Comparison of ENCODE assay signal across 13 cellular contexts in the genomic region with DNA sequence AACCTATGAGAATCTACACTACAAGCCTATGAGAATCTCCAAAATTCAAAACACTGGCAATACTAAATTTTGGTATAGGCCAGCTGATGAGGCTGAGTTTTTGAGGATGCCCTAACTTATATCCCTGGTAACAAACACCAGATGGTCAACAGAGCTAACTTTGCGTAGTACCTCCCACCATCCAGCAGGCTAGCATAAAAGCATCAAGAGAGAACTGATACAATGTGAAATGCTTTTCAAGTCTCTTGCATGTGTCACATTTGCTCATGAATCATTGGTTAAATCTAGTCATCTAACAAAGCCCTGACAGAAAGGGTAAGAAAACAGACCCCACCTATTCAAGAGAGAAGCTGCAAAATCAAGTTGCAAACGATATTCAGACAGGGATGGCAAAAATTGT.
DNase-seq lines count a peak whose midpoint lies in the region; ATAC-seq and TF ChIP-seq lines count a peak whose summit lies in the region.
"Had no signal": no experiment of that assay in that cellular context is flagged by ENCODE, and none has a peak within 500 bp of the region (broad histone marks: within the 10 kb centered on the region; RNA-seq: fewer than 3 reads in every experiment).

No MANE protein-coding gene starts in this region.

- H3K4me3 ChIP-seq in fibroblast of pulmonary artery (replicated peaks; ENCODE audit: low read depth, low read length) (no peak overlapping the region), right cardiac atrium (ENCODE audit: low read length) (no peak overlapping the region)
- H3K4me3 ChIP-seq: left ventricle myocardium inferior had no signal

- CTCF ChIA-PET in RWPE1 (lab: Yijun Ruan, JAX), result no interaction called here

- no peaks in the 10 kb centered on the region for H3K9me3 ChIP-seq in right cardiac atrium (ENCODE audit: control insufficient read depth, low read length)

- POLR2A ChIA-PET in RWPE1 (lab: Yijun Ruan, JAX; ENCODE audit: low non-redundant PET), result no interaction called here

- ATAC-seq in HG03520 (IDR thresholded peaks at IDR 0.05; ENCODE audit: unreplicated experiment) (no peak), HG03045 (IDR thresholded peaks at IDR 0.05; ENCODE audit: unreplicated experiment) (no peak), right cardiac atrium (no peak), HG03469 (IDR thresholded peaks at IDR 0.05; ENCODE audit: unreplicated experiment) (no peak)

- H3K4me1 ChIP-seq in right cardiac atrium (ENCODE audit: control insufficient read depth, insufficient read depth, low read length), result no peaks in the 10 kb centered on the region
- H3K4me1 ChIP-seq: left ventricle myocardium inferior had no signal

- H3K27me3 ChIP-seq in right cardiac atrium (ENCODE audit: control insufficient read depth, insufficient read depth), result no peaks in the 10 kb centered on the region

- DNase-seq in A172 (ENCODE audit: low spot score) (peak; percentile 34), HPDE6-E6E7 (ENCODE audit: extremely low spot score) (peak; percentile 4), RWPE1 (ENCODE audit: low spot score) (peak; percentile 15), fibroblast of pulmonary artery (ENCODE audit: low read depth) (peak; percentile 1), right cardiac atrium (no peak)
- DNase-seq: activated CD8-positive, alpha-beta memory T cell treated with anti-CD3 and anti-CD28 coated beads for 24 hours; cortex of kidney; left ventricle myocardium inferior; NCI-H1105 treated with DMSO at 0.1 percent for 48 hours; T1000 had no signal

- no peak for TF ChIP-seq CTCF in RWPE1 (conservative IDR thresholded peaks at IDR 0.05; ENCODE audit: low read depth)
- TF ChIP-seq CTCF in fibroblast of pulmonary artery (IDR thresholded peaks at IDR 0.05; ENCODE audit: low read length, missing control alignments), result no peak

- no peak overlapping the region for H3K27ac ChIP-seq in RWPE1
- H3K27ac ChIP-seq in right cardiac atrium (ENCODE audit: low read length), result no peak overlapping the region
- H3K27ac ChIP-seq: left ventricle myocardium inferior had no signal

- intact Hi-C loops in right cardiac atrium (cut with DNase I), result no loop called here

- 75% methylated on average over 2 of the region's 2 CpGs for WGBS in right cardiac atrium

Comparison
In these comparisons a context has a peak if more than half of its experiments do, and no peak if none do; other contexts are left out.
1. DNase-seq: peak in A172 (single experiment), HPDE6-E6E7 (single experiment), RWPE1 (single experiment) and fibroblast of pulmonary artery (single experiment); none in right cardiac atrium (0 of 3).